ENCODE assay signal across 1 cellular context in the genomic region with DNA sequence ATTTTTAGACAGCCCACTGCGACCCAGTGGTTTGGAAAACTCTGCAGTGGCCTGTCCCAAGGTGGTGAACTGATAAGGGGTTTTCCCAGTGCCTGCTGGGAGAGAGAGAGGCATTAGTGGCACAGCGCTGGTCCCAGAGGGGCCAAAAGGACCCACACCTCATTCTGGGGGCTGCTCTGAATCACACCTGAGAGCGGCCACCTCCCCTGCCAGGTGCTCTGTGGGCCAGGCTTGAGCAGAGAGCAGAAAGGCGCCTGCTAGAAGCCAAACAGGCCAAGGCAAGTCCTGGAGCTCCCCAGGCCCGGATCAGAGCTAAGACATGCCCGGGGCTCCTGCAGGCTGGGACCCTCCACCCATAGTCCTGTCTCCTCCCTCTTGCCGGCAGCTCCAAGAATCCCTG.
TF ChIP-seq lines count a peak whose summit lies in the region.

No MANE protein-coding gene starts in this region.

TF ChIP-seq in GM12878, 131 proteins besides CTCF, POLR2A, EP300 and RAD21:
- TF ChIP-seq SPI1 (IDR thresholded peaks at IDR 0.05; ENCODE audit: borderline replicate concordance, insufficient read depth, low read depth, low read length), result no peak
- TF ChIP-seq, protein P1, sequence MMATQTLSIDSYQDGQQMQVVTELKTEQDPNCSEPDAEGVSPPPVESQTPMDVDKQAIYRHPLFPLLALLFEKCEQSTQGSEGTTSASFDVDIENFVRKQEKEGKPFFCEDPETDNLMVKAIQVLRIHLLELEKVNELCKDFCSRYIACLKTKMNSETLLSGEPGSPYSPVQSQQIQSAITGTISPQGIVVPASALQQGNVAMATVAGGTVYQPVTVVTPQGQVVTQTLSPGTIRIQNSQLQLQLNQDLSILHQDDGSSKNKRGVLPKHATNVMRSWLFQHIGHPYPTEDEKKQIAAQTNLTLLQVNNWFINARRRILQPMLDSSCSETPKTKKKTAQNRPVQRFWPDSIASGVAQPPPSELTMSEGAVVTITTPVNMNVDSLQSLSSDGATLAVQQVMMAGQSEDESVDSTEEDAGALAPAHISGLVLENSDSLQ (IDR thresholded peaks at IDR 0.05), result no peak
- no peak for TF ChIP-seq YY1 (IDR thresholded peaks at IDR 0.05; ENCODE audit: low read depth, low read length)
